Comparison of ENCODE assay signal across 7 cellular contexts in the genomic region with DNA sequence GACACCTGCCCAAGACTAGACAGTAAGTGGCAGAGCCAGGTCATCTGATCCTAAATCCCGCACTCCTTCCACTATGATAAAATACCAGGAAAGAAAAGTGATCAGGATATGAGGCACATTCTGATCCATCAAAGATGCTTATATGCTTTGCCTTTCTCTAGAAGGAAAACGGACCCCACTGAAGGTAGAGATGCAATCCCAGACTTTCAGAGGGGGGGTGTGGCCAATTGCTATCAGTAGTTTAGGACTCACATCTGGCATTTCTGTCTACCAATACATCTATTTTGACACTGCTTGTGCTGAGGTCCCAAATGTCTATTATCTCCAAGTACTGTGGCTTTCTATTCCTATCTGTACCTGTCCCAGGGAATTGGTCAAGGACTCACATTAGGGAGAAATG. TPM values are rescaled to one million over a fixed set of nuclear protein-coding genes. Genes with fewer than 3 reads are reported as not detected.
DNase-seq lines count a peak whose midpoint lies in the region; ATAC-seq and TF ChIP-seq lines count a peak whose summit lies in the region.

No MANE protein-coding gene starts in this region.

- H3K4me1 Mint-ChIP-seq in activated CD4-positive, alpha-beta memory T cell treated with anti-CD3 and anti-CD28 coated beads for 36 hours (ENCODE audit: low read depth): peaks cover 52% of the 10 kb centered on the region
- H3K4me1 Mint-ChIP-seq in stimulated activated memory B cell treated with anti-CD40 and anti-IgM and Interleukin-4, amounts not matched to agents 10 μg/mL and 1 μg/mL and 100 μg/mL, for 72 hours: peaks cover 54% of the 10 kb centered on the region

- DNase-seq in activated CD4-positive, alpha-beta memory T cell treated with anti-CD3 and anti-CD28 coated beads for 36 hours: no peak

- H3K4me1 ChIP-seq in HEK293 (ENCODE audit: control insufficient read depth, insufficient read depth, low read length): no peaks in the 10 kb centered on the region

- no peaks in the 10 kb centered on the region for H3K9me3 ChIP-seq in HEK293 (ENCODE audit: control insufficient read depth, insufficient read depth, low read depth, low read length)

- H3K36me3 Mint-ChIP-seq in activated CD4-positive, alpha-beta memory T cell treated with anti-CD3 and anti-CD28 coated beads for 36 hours: peaks cover 31% of the 10 kb centered on the region
- peaks cover 21% of the 10 kb centered on the region for H3K36me3 Mint-ChIP-seq in stimulated activated memory B cell treated with anti-CD40 and anti-IgM and Interleukin-4, amounts not matched to agents 10 μg/mL and 1 μg/mL and 100 μg/mL, for 72 hours

- intact Hi-C loops in activated CD4-positive, alpha-beta memory T cell treated with anti-CD3 and anti-CD28 coated beads for 36 hours (cut with micrococcal nuclease): no loop called here

- peaks cover 20 to 42% of the 10 kb centered on the region in 2 experiments for H3K36me3 ChIP-seq in HEK293 (ENCODE audit: control insufficient read depth in 2 of 2, insufficient read depth in 1 of 2, low read length in 2 of 2)

- H3K4me3 Mint-ChIP-seq in activated CD4-positive, alpha-beta memory T cell treated with anti-CD3 and anti-CD28 coated beads for 36 hours: peak overlapping the region; percentile 96
- peak overlapping the region; percentile 94 for H3K4me3 Mint-ChIP-seq in stimulated activated memory B cell treated with anti-CD40 and anti-IgM and Interleukin-4, amounts not matched to agents 10 μg/mL and 1 μg/mL and 100 μg/mL, for 72 hours

- POLR2A ChIA-PET in HEK293 (lab: Yijun Ruan, JAX): interaction anchor here (1.9 to 4.1 kb wide), 4 partner anchors 7 to 68 kb away, joined by 7 to 47 read pairs (median 21); no protein-coding TSS in a partner anchor
- POLR2A ChIA-PET in activated CD4-positive, alpha-beta memory T cell treated with anti-CD3 and anti-CD28 coated beads for 36 hours (lab: Charles Lee): interaction anchor here (1.4 to 3.7 kb wide), 6 partner anchors 8 to 52 kb away, joined by 6 to 60 read pairs (median 24); partner anchors contain the start of genes RACK1 and TRIM41

- no peaks in the 10 kb centered on the region for H3K9me3 Mint-ChIP-seq in activated CD4-positive, alpha-beta memory T cell treated with anti-CD3 and anti-CD28 coated beads for 36 hours
- H3K9me3 Mint-ChIP-seq in stimulated activated memory B cell treated with anti-CD40 and anti-IgM and Interleukin-4, amounts not matched to agents 10 μg/mL and 1 μg/mL and 100 μg/mL, for 72 hours: no peaks in the 10 kb centered on the region

- no peak for TF ChIP-seq CTCF in HEK293 (tag by site-specific recombination; IDR thresholded peaks at IDR 0.05)

- ATAC-seq in stimulated activated memory B cell treated with anti-CD40 and anti-IgM and Interleukin-4, amounts not matched to agents 10 μg/mL and 1 μg/mL and 100 μg/mL, for 72 hours: no peak
- ATAC-seq in GM21717 (IDR thresholded peaks at IDR 0.05; ENCODE audit: unreplicated experiment) (no peak), HG03342 (IDR thresholded peaks at IDR 0.05; ENCODE audit: unreplicated experiment) (no peak), GM18520 (IDR thresholded peaks at IDR 0.05; ENCODE audit: unreplicated experiment) (no peak)

- no peaks in the 10 kb centered on the region for H3K27me3 Mint-ChIP-seq in activated CD4-positive, alpha-beta memory T cell treated with anti-CD3 and anti-CD28 coated beads for 36 hours
- no peaks in the 10 kb centered on the region for H3K27me3 Mint-ChIP-seq in stimulated activated memory B cell treated with anti-CD40 and anti-IgM and Interleukin-4, amounts not matched to agents 10 μg/mL and 1 μg/mL and 100 μg/mL, for 72 hours

- no peak overlapping the region for H3K27ac ChIP-seq in HEK293 (ENCODE audit: extremely low read depth, low read depth, low read length)

- H3K4me3 ChIP-seq in HEK293 (ENCODE audit: low read depth, low read length): peak overlapping the region; percentile 92
- peak overlapping the region; percentile 6 for H3K4me3 ChIP-seq in iPS-11a (ENCODE audit: low read depth, low read length)

- CTCF ChIA-PET in HEK293 (lab: Yijun Ruan, JAX): no interaction called here
- CTCF ChIA-PET in activated CD4-positive, alpha-beta memory T cell treated with anti-CD3 and anti-CD28 coated beads for 36 hours (lab: Charles Lee): interaction anchor here (1.3 to 1.6 kb wide), 3 partner anchors 18 to 69 kb away, joined by 4 to 5 read pairs (median 4); no protein-coding TSS in a partner anchor

- no peak overlapping the region for H3K27ac Mint-ChIP-seq in activated CD4-positive, alpha-beta memory T cell treated with anti-CD3 and anti-CD28 coated beads for 36 hours
- peak overlapping the region; percentile 91 for H3K27ac Mint-ChIP-seq in stimulated activated memory B cell treated with anti-CD40 and anti-IgM and Interleukin-4, amounts not matched to agents 10 μg/mL and 1 μg/mL and 100 μg/mL, for 72 hours

TF ChIP-seq in HEK293, 187 proteins besides CTCF, POLR2A, EP300 and RAD21:
- no peak for TF ChIP-seq OVOL3 (tag by site-specific recombination; IDR thresholded peaks at IDR 0.05)
- no peak for TF ChIP-seq ZBTB20 (tag by site-specific recombination; IDR thresholded peaks at IDR 0.05)
- TF ChIP-seq ZNF138 (tag by site-specific recombination; IDR thresholded peaks at IDR 0.05; ENCODE audit: borderline replicate concordance): no peak
- no peak for TF ChIP-seq ZNF324 (tag by site-specific recombination; IDR thresholded peaks at IDR 0.05)
- no peak for TF ChIP-seq ZNF426 (tag by site-specific recombination; IDR thresholded peaks at IDR 0.05)
- peak; percentile 56; the same call in 1 of the 2 replicates for TF ChIP-seq IKZF3 (tag by site-specific recombination; IDR thresholded peaks at IDR 0.05)
- TF ChIP-seq TCF7L2 (IDR thresholded peaks at IDR 0.05; ENCODE audit: borderline replicate concordance, low read depth, low read length): no peak
- TF ChIP-seq ZNF561 (tag by site-specific recombination; IDR thresholded peaks at IDR 0.05; ENCODE audit: borderline replicate concordance): no peak
- no peak for TF ChIP-seq ZNF791 (tag by site-specific recombination; IDR thresholded peaks at IDR 0.05)
- no peak for TF ChIP-seq KLF8 (tag by site-specific recombination; IDR thresholded peaks at IDR 0.05)
- TF ChIP-seq ZNF558 (tag by site-specific recombination; IDR thresholded peaks at IDR 0.05): no peak
- TF ChIP-seq ZNF148 (tag by site-specific recombination; IDR thresholded peaks at IDR 0.05; ENCODE audit: borderline replicate concordance): no peak
- peak; percentile 57; the same call in 1 of the 2 replicates for TF ChIP-seq KLF9 (tag by site-specific recombination; IDR thresholded peaks at IDR 0.05; ENCODE audit: low read depth)
- 0 out of 2 replicates have a peak, but pooled peaks have one; percentile 5 for TF ChIP-seq ZNF366 (tag by site-specific recombination; conservative IDR thresholded peaks at IDR 0.05)
- 0 out of 2 replicates have a peak, but pooled peaks have one; percentile 6 for TF ChIP-seq PRDM1 (tag by site-specific recombination; IDR thresholded peaks at IDR 0.05)
- no peak for TF ChIP-seq EGR2 (tag by site-specific recombination; IDR thresholded peaks at IDR 0.05; ENCODE audit: low read depth)

RNA-seq across cellular contexts. Expression of gene TRIM52, which starts 1.7 kb away (rescaled TPM):
- 10 to 100 TPM; 10.9 to 11.7 TPM for total RNA-seq in activated CD4-positive, alpha-beta memory T cell treated with anti-CD3 and anti-CD28 coated beads for 36 hours

RNA-seq across cellular contexts. Expression of gene RACK1, which starts 15.6 kb away (rescaled TPM):
- 1,000 to 10,000 TPM; 2,635 to 2,697 TPM for total RNA-seq in activated CD4-positive, alpha-beta memory T cell treated with anti-CD3 and anti-CD28 coated beads for 36 hours

RNA-seq across cellular contexts. Expression of gene TRIM41, which starts 36.2 kb away (rescaled TPM):
- 10 to 100 TPM; 35.3 to 36.4 TPM for total RNA-seq in activated CD4-positive, alpha-beta memory T cell treated with anti-CD3 and anti-CD28 coated beads for 36 hours

RNA-seq across cellular contexts. Expression of gene TRIM7, which starts 54.3 kb away (rescaled TPM):
- 1 to 10 TPM; 2.9 to 3.5 TPM for total RNA-seq in activated CD4-positive, alpha-beta memory T cell treated with anti-CD3 and anti-CD28 coated beads for 36 hours
